In the genomic region with DNA sequence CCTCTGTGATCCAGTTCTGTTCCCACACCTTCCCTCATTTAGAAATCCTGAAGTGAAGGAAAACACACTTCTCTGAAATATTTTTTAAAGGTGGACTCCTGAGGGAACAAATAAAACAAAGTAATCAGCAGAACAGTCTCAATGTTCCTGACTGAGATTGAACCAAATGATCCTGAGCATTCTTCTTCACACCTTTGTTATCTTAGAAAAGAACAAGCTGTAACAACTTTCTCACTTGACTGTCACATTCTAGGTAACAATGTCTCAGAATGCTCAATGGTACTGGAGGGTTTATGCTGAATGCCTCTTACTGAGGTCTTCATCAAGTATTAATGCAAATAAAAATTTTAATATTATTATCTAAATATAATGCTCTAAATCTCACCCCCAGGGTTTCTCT, we compare ENCODE assay signal across 28 cellular contexts.
"Had no signal": no experiment of that assay in that cellular context is flagged by ENCODE, and none has a peak within 500 bp of the region (broad histone marks: within the 10 kb centered on the region; RNA-seq: fewer than 3 reads in every experiment).

No MANE protein-coding gene starts in this region.

- H3K27ac Mint-ChIP-seq: activated CD4-positive, alpha-beta memory T cell treated with anti-CD3 and anti-CD28 coated beads for 36 hours; activated CD4-positive, alpha-beta T cell treated with anti-CD3 and anti-CD28 coated beads for 36 hours; activated CD4-positive, alpha-beta T cell treated with anti-CD3 and anti-CD28 coated beads, Interleukin-2, amount 10 ng/mL, durations not matched to agents 24 days and 14 days; activated naive CD4-positive, alpha-beta T cell treated with anti-CD3 and anti-CD28 coated beads, Interleukin-2, amount 10 ng/mL, durations not matched to agents 7 days and 5 days; activated naive CD4-positive, alpha-beta T cell treated with anti-CD3 and anti-CD28 coated beads, Interleukin-2, amount 50 U/mL, for 72 hours; activated naive CD8-positive, alpha-beta T cell treated with anti-CD3 and anti-CD28 coated beads, Interleukin-2, amount 10 ng/mL, durations not matched to agents 7 days and 5 days; activated T-cell treated with anti-CD3 and anti-CD28 coated beads, Interleukin-2, amount 50 U/mL, for 24 hours; activated T-cell treated with anti-CD3 and anti-CD28 coated beads, Interleukin-2, amount 50 U/mL, for 72 hours; brain; dendritic cell treated with granulocyte-macrophage colony-stimulating factor and Interleukin-4, amounts not matched to agents 40 ng/mL and 50 ng/mL, for 4 days; endodermal cell had no signal

- H3K4me3 ChIP-seq: ascending aorta, breast epithelium, cardiac muscle cell, coronary artery, dorsolateral prefrontal cortex, esophagus muscularis mucosa, gastrocnemius medialis had no signal

- H3K27me3 Mint-ChIP-seq: activated naive CD8-positive, alpha-beta T cell treated with anti-CD3 and anti-CD28 coated beads, Interleukin-2, amount 10 ng/mL, durations not matched to agents 7 days and 5 days; brain; dendritic cell treated with granulocyte-macrophage colony-stimulating factor and Interleukin-4, amounts not matched to agents 40 ng/mL and 50 ng/mL, for 4 days had no signal

- H3K4me1 ChIP-seq: ascending aorta, breast epithelium, gastrocnemius medialis had no signal

- H3K27me3 ChIP-seq: ascending aorta, breast epithelium, cardiac muscle cell, dorsolateral prefrontal cortex, esophagus muscularis mucosa, foreskin keratinocyte, gastrocnemius medialis had no signal

- DNase-seq: activated CD4-positive, alpha-beta memory T cell treated with anti-CD3 and anti-CD28 coated beads for 36 hours; activated CD4-positive, alpha-beta T cell treated with anti-CD3 and anti-CD28 coated beads for 36 hours; activated CD4-positive, alpha-beta T cell treated with anti-CD3 and anti-CD28 coated beads, Interleukin-2, amount 10 ng/mL, durations not matched to agents 24 days and 14 days; activated CD4-positive, CD25-positive, alpha-beta regulatory T cell; activated CD4-positive, CD25-positive, alpha-beta regulatory T cell treated with anti-CD3 and anti-CD28 coated beads, Interleukin-2, amount 50 U/mL, for 72 hours; activated CD8-positive, alpha-beta memory T cell treated with anti-CD3 and anti-CD28 coated beads, Interleukin-2, amount 50 U/mL, for 48 hours; activated gamma-delta T cell; activated naive CD4-positive, alpha-beta T cell; activated naive CD4-positive, alpha-beta T cell treated with anti-CD3 and anti-CD28 coated beads, Interleukin-2, amount 10 ng/mL, durations not matched to agents 7 days and 5 days; activated naive CD8-positive, alpha-beta T cell treated with anti-CD3 and anti-CD28 coated beads, Interleukin-2, amount 10 ng/mL, durations not matched to agents 7 days and 5 days; activated T-cell treated with anti-CD3 and anti-CD28 coated beads for 4 hours; activated T-cell treated with anti-CD3 and anti-CD28 coated beads, Interleukin-2, amount 50 U/mL, for 24 hours; activated T-cell treated with anti-CD3 and anti-CD28 coated beads, Interleukin-2, amount 50 U/mL, for 72 hours; dorsolateral prefrontal cortex; effector memory CD4-positive, alpha-beta T cell; endodermal cell; foreskin keratinocyte; gastrocnemius medialis; T-helper 2 cell had no signal

- H3K27ac ChIP-seq: ascending aorta, breast epithelium, cardiac muscle cell, coronary artery, dorsolateral prefrontal cortex, esophagus muscularis mucosa, foreskin keratinocyte, gastrocnemius medialis had no signal

- H3K36me3 ChIP-seq: ascending aorta, breast epithelium, cardiac muscle cell, esophagus muscularis mucosa, gastrocnemius medialis had no signal

- H3K9me3 ChIP-seq: ascending aorta, breast epithelium, esophagus muscularis mucosa, gastrocnemius medialis had no signal

- H3K36me3 Mint-ChIP-seq: activated CD4-positive, alpha-beta memory T cell treated with anti-CD3 and anti-CD28 coated beads for 36 hours; activated naive CD4-positive, alpha-beta T cell treated with anti-CD3 and anti-CD28 coated beads, Interleukin-2, amount 10 ng/mL, durations not matched to agents 7 days and 5 days; activated naive CD4-positive, alpha-beta T cell treated with anti-CD3 and anti-CD28 coated beads, Interleukin-2, amount 50 U/mL, for 72 hours; activated naive CD8-positive, alpha-beta T cell treated with anti-CD3 and anti-CD28 coated beads, Interleukin-2, amount 10 ng/mL, durations not matched to agents 7 days and 5 days; brain had no signal

- H3K9me3 Mint-ChIP-seq: activated CD4-positive, alpha-beta memory T cell treated with anti-CD3 and anti-CD28 coated beads for 36 hours; activated CD4-positive, alpha-beta T cell treated with anti-CD3 and anti-CD28 coated beads, Interleukin-2, amount 10 ng/mL, durations not matched to agents 24 days and 14 days; activated naive CD4-positive, alpha-beta T cell treated with anti-CD3 and anti-CD28 coated beads, Interleukin-2, amount 10 ng/mL, durations not matched to agents 7 days and 5 days; activated naive CD4-positive, alpha-beta T cell treated with anti-CD3 and anti-CD28 coated beads, Interleukin-2, amount 50 U/mL, for 72 hours; activated naive CD8-positive, alpha-beta T cell treated with anti-CD3 and anti-CD28 coated beads, Interleukin-2, amount 10 ng/mL, durations not matched to agents 7 days and 5 days; activated T-cell treated with anti-CD3 and anti-CD28 coated beads, Interleukin-2, amount 50 U/mL, for 24 hours; activated T-cell treated with anti-CD3 and anti-CD28 coated beads, Interleukin-2, amount 50 U/mL, for 72 hours; central memory CD8-positive, alpha-beta T cell; dendritic cell treated with granulocyte-macrophage colony-stimulating factor and Interleukin-4, amounts not matched to agents 40 ng/mL and 50 ng/mL, for 4 days; endodermal cell had no signal

- ATAC-seq: activated CD4-positive, alpha-beta T cell treated with anti-CD3 and anti-CD28 coated beads for 36 hours; activated naive CD4-positive, alpha-beta T cell treated with anti-CD3 and anti-CD28 coated beads, Interleukin-2, amount 50 U/mL, for 72 hours; activated T-cell treated with anti-CD3 and anti-CD28 coated beads, Interleukin-2, amount 50 U/mL, for 72 hours; foreskin keratinocyte; gastrocnemius medialis had no signal

- H3K4me1 Mint-ChIP-seq: activated CD4-positive, alpha-beta T cell treated with anti-CD3 and anti-CD28 coated beads for 36 hours; activated CD4-positive, alpha-beta T cell treated with anti-CD3 and anti-CD28 coated beads, Interleukin-2, amount 10 ng/mL, durations not matched to agents 24 days and 14 days; activated naive CD4-positive, alpha-beta T cell treated with anti-CD3 and anti-CD28 coated beads, Interleukin-2, amount 10 ng/mL, durations not matched to agents 7 days and 5 days; activated naive CD8-positive, alpha-beta T cell treated with anti-CD3 and anti-CD28 coated beads, Interleukin-2, amount 10 ng/mL, durations not matched to agents 7 days and 5 days; brain; central memory CD8-positive, alpha-beta T cell had no signal

- H3K4me3 Mint-ChIP-seq: activated CD4-positive, alpha-beta memory T cell treated with anti-CD3 and anti-CD28 coated beads for 36 hours; activated CD4-positive, alpha-beta T cell treated with anti-CD3 and anti-CD28 coated beads for 36 hours; activated CD4-positive, alpha-beta T cell treated with anti-CD3 and anti-CD28 coated beads, Interleukin-2, amount 10 ng/mL, durations not matched to agents 24 days and 14 days; activated naive CD4-positive, alpha-beta T cell treated with anti-CD3 and anti-CD28 coated beads, Interleukin-2, amount 10 ng/mL, durations not matched to agents 7 days and 5 days; activated naive CD8-positive, alpha-beta T cell treated with anti-CD3 and anti-CD28 coated beads, Interleukin-2, amount 10 ng/mL, durations not matched to agents 7 days and 5 days; activated T-cell treated with anti-CD3 and anti-CD28 coated beads, Interleukin-2, amount 50 U/mL, for 24 hours; activated T-cell treated with anti-CD3 and anti-CD28 coated beads, Interleukin-2, amount 50 U/mL, for 72 hours; brain; central memory CD8-positive, alpha-beta T cell; dendritic cell treated with granulocyte-macrophage colony-stimulating factor and Interleukin-4, amounts not matched to agents 40 ng/mL and 50 ng/mL, for 4 days; endodermal cell had no signal
